8 cellular contexts compared by ENCODE assay signal in genomic region chr17:78924481-78925151, GRCh38. TPM values are rescaled to one million over a fixed set of nuclear protein-coding genes. Genes with fewer than 3 reads are reported as not detected.
A peak's percentile ranks its signal among the peaks of the same experiment; 100 is the strongest.
DNase-seq lines count a peak whose midpoint lies in the region; ATAC-seq, FAIRE-seq and TF ChIP-seq lines count a peak whose summit lies in the region.

No MANE protein-coding gene starts in this region.

- H3K4me1 Mint-ChIP-seq in chondrocyte (ENCODE audit: low read depth): peaks cover 53% of the 10 kb centered on the region

- peaks cover 2% of the 10 kb centered on the region for H3K27me3 Mint-ChIP-seq in chondrocyte (ENCODE audit: low read depth)

- H3K27ac Mint-ChIP-seq in chondrocyte (ENCODE audit: unreplicated experiment): peak overlapping the region; percentile 36

- FAIRE-seq in urothelium cell line (lab: Jason Lieb, UNC): no peak

- no peaks in the 10 kb centered on the region for H3K9me3 Mint-ChIP-seq in chondrocyte (ENCODE audit: low read depth)

- H3K36me3 Mint-ChIP-seq in chondrocyte (ENCODE audit: low read depth): no peaks in the 10 kb centered on the region

- H3K36me3 ChIP-seq in BJ (ENCODE audit: control insufficient read depth, insufficient read depth, low read length) (no peaks in the 10 kb centered on the region; the same call in 1 of the 2 replicates), lung (ENCODE audit: control insufficient read depth in 2 of 2, insufficient read depth in 2 of 2, low read length in 2 of 2) (no peaks in the 10 kb centered on the region)

- in situ Hi-C loops in G401 (cut with HindIII; ENCODE audit: low sequenced_read_pairs): no loop called here

- H3K4me1 ChIP-seq in lung (ENCODE audit: control insufficient read depth in 2 of 2, insufficient read depth in 2 of 2, low read length in 2 of 2): peaks cover 10 to 17% of the 10 kb centered on the region in 2 donors

- peak overlapping the region; percentile 79 for H3K4me3 Mint-ChIP-seq in chondrocyte (ENCODE audit: unreplicated experiment)

- H3K27ac ChIP-seq in lung (ENCODE audit: low read depth in 1 of 2, low read length in 1 of 2): peak overlapping the region; percentile 54 to 91

- WGBS in lung, 2 donors: 0 to 1% methylated on average over 30 to 64 of the region's 64 CpGs

- POLR2A ChIA-PET in BJ (lab: Charles Lee): interaction anchor here (0.7 kb wide), 1 partner anchor 56 kb away, joined by 4 read pairs; no protein-coding TSS in a partner anchor

- H3K9me3 ChIP-seq in lung (ENCODE audit: control insufficient read depth in 2 of 2, insufficient read depth in 1 of 2, low read length in 1 of 2): no peaks in the 10 kb centered on the region

- DNase-seq in BJ (ENCODE audit: low read depth): no peak
- no peak for DNase-seq in LNCaP clone FGC (ENCODE audit: low read depth)
- DNase-seq in chondrocyte (ENCODE audit: low spot score): no peak
- DNase-seq in lung (ENCODE audit: low spot score): no peak
- DNase-seq in urothelium cell line (ENCODE audit: low spot score): peak; percentile 54
- no peak for DNase-seq in hippocampal formation (lab: John Stamatoyannopoulos, UW)
- DNase-seq in globus pallidus (ENCODE audit: low spot score): no peak
- DNase-seq in G401 (ENCODE audit: low spot score): no peak

- H3K4me3 ChIP-seq in BJ (ENCODE audit: low read depth, low read length) (peak overlapping the region; percentile 89), LNCaP clone FGC (ENCODE audit: low read depth, low read length) (peak overlapping the region; percentile 45), lung (peak overlapping the region; percentile 65)

- ATAC-seq in lung (ENCODE audit: insufficient read depth, low FRiP score): no peak

- H3K27me3 ChIP-seq in BJ (ENCODE audit: control insufficient read depth, insufficient read depth, low read length) (no peaks in the 10 kb centered on the region), lung (ENCODE audit: control insufficient read depth, insufficient read depth) (no peaks in the 10 kb centered on the region)

- TF ChIP-seq CTCF in BJ (IDR thresholded peaks at IDR 0.05; ENCODE audit: insufficient read depth, low read depth, low read length) (no peak), LNCaP clone FGC (IDR thresholded peaks at IDR 0.05; ENCODE audit: control insufficient read depth, extremely low read depth, insufficient read depth) (no peak), chondrocyte (IDR thresholded peaks at IDR 0.05) (no peak), lung (IDR thresholded peaks at IDR 0.05; ENCODE audit: control extremely low read depth, extremely low read depth) (no peak)

- CTCF ChIA-PET in BJ (lab: Yijun Ruan, JAX): no interaction called here

RNA-seq across cellular contexts. Expression of gene TIMP2, which starts 0.6 kb away (rescaled TPM):
- polyA plus RNA-seq in BJ (2011; rRNA removed) (319 and 361 TPM in 2 replicates), lung (10 to 100 TPM; 47.5 to 88.2 TPM)
- polyA minus RNA-seq in BJ (2011; rRNA and poly(A)+ RNA removed): 119 and 190 TPM in 2 replicates
- total RNA-seq in chondrocyte (429 to 540 TPM (median 535 TPM) in 3 replicates), lung (100 to 1,000 TPM in 1 of 2 donors, 10 to 100 TPM in 1; 95.6 to 176 TPM)
- total RNA-seq in G401 (2014; rRNA removed; shearing (Covaris generic)): 32.4 and 37.5 TPM in 2 replicates

RNA-seq across cellular contexts. Expression of gene CEP295NL, which starts 21.6 kb away (rescaled TPM):
- 0.13 and 0.15 TPM in 2 replicates for polyA plus RNA-seq in BJ (2011; rRNA removed)
- 0.66 and 1.1 TPM in 2 replicates for polyA minus RNA-seq in BJ (2011; rRNA and poly(A)+ RNA removed)
- total RNA-seq in chondrocyte: 0.67 to 2.3 TPM (median 1.3 TPM) in 3 replicates
- 1 to 10 TPM; 8.2 to 8.3 TPM for total RNA-seq in lung
- 1 to 10 TPM in 1 of 2 donors, under 1 TPM in 1; 0.39 to 1.7 TPM for polyA plus RNA-seq in lung
- 0.37 TPM in 1 of 2 replicates, not detected in the other for total RNA-seq in G401 (2014; rRNA removed; shearing (Covaris generic))

RNA-seq across cellular contexts. Expression of gene LGALS3BP, which starts 55.1 kb away (rescaled TPM):
- polyA plus RNA-seq in BJ (2011; rRNA removed) (39.0 and 102 TPM in 2 replicates), lung (100 to 1,000 TPM; 229 to 261 TPM)
- polyA minus RNA-seq in BJ (2011; rRNA and poly(A)+ RNA removed): 21.7 and 22.3 TPM in 2 replicates
- total RNA-seq in chondrocyte (120 to 177 TPM (median 127 TPM) in 3 replicates), lung (100 to 1,000 TPM; 183 to 479 TPM)
- 24.1 and 44.7 TPM in 2 replicates for total RNA-seq in G401 (2014; rRNA removed; shearing (Covaris generic))
